In genomic region chr15:74786659-74787165, GRCh38 we compare ENCODE assay signal across 11 cellular contexts. TPM values are rescaled to one million over a fixed set of nuclear protein-coding genes. Genes with fewer than 3 reads are reported as not detected.
A peak's percentile ranks its signal among the peaks of the same experiment; 100 is the strongest.
DNase-seq lines count a peak whose midpoint lies in the region; ATAC-seq, FAIRE-seq and TF ChIP-seq lines count a peak whose summit lies in the region.
"Had no signal": no experiment of that assay in that cellular context is flagged by ENCODE, and none has a peak within 500 bp of the region (broad histone marks: within the 10 kb centered on the region; RNA-seq: fewer than 3 reads in every experiment).

No MANE protein-coding gene starts in this region.

- 39 to 47% methylated on average over 6 of the region's 6 CpGs for WGBS in esophagus, 2 donors

- H3K27ac ChIP-seq in esophagus (ENCODE audit: low read depth in 2 of 2, low read length in 1 of 2) (peak overlapping the region; percentile 90 to 96), gastrocnemius medialis (peak overlapping the region; percentile 70 to 84 (median 80))

- peak overlapping the region; percentile 98 for H3K4me3 ChIP-seq in GM12865 (ENCODE audit: low read depth, low read length)
- peak overlapping the region; percentile 6 to 17 for H3K4me3 ChIP-seq in esophagus (ENCODE audit: low read depth in 1 of 2, low read length in 2 of 2)
- no peak overlapping the region for H3K4me3 ChIP-seq in gastrocnemius medialis
- H3K4me3 ChIP-seq: smooth muscle cell had no signal

- no peak for FAIRE-seq in RCC 7860 (lab: Jason Lieb, UNC)

- ATAC-seq in gastrocnemius medialis, result no peak
- ATAC-seq in left lobe of liver, result no peak

- H3K36me3 ChIP-seq in esophagus (ENCODE audit: control insufficient read depth in 2 of 2, insufficient read depth in 2 of 2, low read length in 1 of 2), result peaks cover 0 to 5% of the 10 kb centered on the region in 2 donors
- no peaks in the 10 kb centered on the region for H3K36me3 ChIP-seq in gastrocnemius medialis

- H3K4me1 ChIP-seq in esophagus (ENCODE audit: control insufficient read depth in 2 of 2, insufficient read depth in 2 of 2, low read length in 1 of 2), result peaks cover 34 to 54% of the 10 kb centered on the region in 2 donors
- peaks cover 81 to 90% of the 10 kb centered on the region in 2 donors for H3K4me1 ChIP-seq in gastrocnemius medialis

- in situ Hi-C loops in gastrocnemius medialis (cut with MboI; ENCODE audit: low sequenced_read_pairs in 4 of 4), result no loop called here

- DNase-seq in GM12865 (ENCODE audit: low read depth) (peak; percentile 74), RPMI8226 (peak; percentile 59), gastrocnemius medialis (no peak), left lobe of liver (ENCODE audit: low spot score) (no peak), iPS-NIHi7 (ENCODE audit: extremely low spot score) (no peak), GF-D8 (lab: John Stamatoyannopoulos, UW) (no peak), RCC 7860 (ENCODE audit: low spot score) (no peak)
- DNase-seq: H9, SK-N-SH had no signal

- TF ChIP-seq POLR2A in gastrocnemius medialis (IDR thresholded peaks at IDR 0.05), result no peak

- H3K9me3 ChIP-seq in esophagus (ENCODE audit: control insufficient read depth in 2 of 2, insufficient read depth in 1 of 2, low read depth in 1 of 2, low read length in 1 of 2), result no peaks in the 10 kb centered on the region
- H3K9me3 ChIP-seq in gastrocnemius medialis, result no peaks in the 10 kb centered on the region
- H3K9me3 ChIP-seq: SK-N-SH had no signal

- intact Hi-C loops in gastrocnemius medialis (cut with DNase I; ENCODE audit: low total_unique reads), result loop anchor here (10.0 kb wide), 1 partner anchor 242 kb away; the partner anchor contains the start of gene ARID3B

- no peaks in the 10 kb centered on the region for H3K27me3 ChIP-seq in esophagus (ENCODE audit: control insufficient read depth in 1 of 2, insufficient read depth in 2 of 2, low read length in 2 of 2)
- H3K27me3 ChIP-seq in gastrocnemius medialis, result no peaks in the 10 kb centered on the region

- TF ChIP-seq CTCF in GM12865 (IDR thresholded peaks at IDR 0.05; ENCODE audit: insufficient read depth, low read depth, low read length, missing control alignments) (no peak), gastrocnemius medialis (IDR thresholded peaks at IDR 0.05 in 4 of 5, conservative IDR thresholded peaks at IDR 0.05 in 1 of 5) (no peak)

RNA-seq across cellular contexts. Expression of gene CSK, which starts 4.8 kb away (rescaled TPM):
- polyA plus RNA-seq in esophagus, result 10 to 100 TPM; 79.2 to 96.8 TPM
- 10 to 100 TPM in 2 of 4 donors, 1 to 10 TPM in 2; 6.4 to 11.7 (median 10.8) TPM for total RNA-seq in gastrocnemius medialis
- 32.7 TPM for total RNA-seq in left lobe of liver

RNA-seq across cellular contexts. Expression of gene LMAN1L, which starts 25.9 kb away (rescaled TPM):
- polyA plus RNA-seq in esophagus, result under 1 TPM; 0.27 to 0.61 TPM
- total RNA-seq in gastrocnemius medialis, result not detected
- not detected for total RNA-seq in left lobe of liver
- total RNA-seq: H9, smooth muscle cell had no signal
- polyA plus RNA-seq: smooth muscle cell had no signal

RNA-seq across cellular contexts. Expression of gene CYP1A2, which starts 38.1 kb away (rescaled TPM):
- under 1 TPM in 1 of 2 donors, not detected in 1; 0.06 TPM for polyA plus RNA-seq in esophagus
- total RNA-seq in gastrocnemius medialis (not detected), left lobe of liver (120 TPM)
- total RNA-seq: H9, smooth muscle cell had no signal
- polyA plus RNA-seq: SK-N-SH, smooth muscle cell had no signal

RNA-seq across cellular contexts. Expression of gene CPLX3, which starts 39.7 kb away (rescaled TPM):
- polyA plus RNA-seq in esophagus, result 1 to 10 TPM in 1 of 2 donors, under 1 TPM in 1; 0.48 to 1.2 TPM
- total RNA-seq in gastrocnemius medialis (not detected), left lobe of liver (not detected)
- total RNA-seq: H9 had no signal
- polyA plus RNA-seq: SK-N-SH, smooth muscle cell had no signal

RNA-seq across cellular contexts. Expression of gene ULK3, which starts 56.2 kb away (rescaled TPM):
- polyA plus RNA-seq in esophagus, result 100 to 1,000 TPM in 1 of 2 donors, 10 to 100 TPM in 1; 68.8 to 143 TPM
- 10 to 100 TPM; 39.0 to 56.5 (median 48.1) TPM for total RNA-seq in gastrocnemius medialis
- total RNA-seq in left lobe of liver, result 23.8 TPM

Comparison
In these comparisons a context has a peak if more than half of its experiments do, and no peak if none do; other contexts are left out.
1. DNase-seq: peak in GM12865 (single experiment) and RPMI8226 (single experiment); none in gastrocnemius medialis (0 of 2), left lobe of liver (single experiment), iPS-NIHi7 (single experiment), GF-D8 (single experiment) and RCC 7860 (single experiment).
2. H3K4me3 ChIP-seq: peak in GM12865 (single experiment) and esophagus (2 of 2); none in gastrocnemius medialis (0 of 4).
3. RNA of gene CYP1A2, which starts 38.1 kb away (total RNA-seq): 120 TPM in left lobe of liver (single experiment); not detected in gastrocnemius medialis; every median in the first group is over 100 times any median in the second.